10 cellular contexts compared by ENCODE assay signal in genomic region chr2:20062615-20063545, GRCh38. TPM values are rescaled to one million over a fixed set of nuclear protein-coding genes. Genes with fewer than 3 reads are reported as not detected.
DNase-seq lines count a peak whose midpoint lies in the region; ATAC-seq and TF ChIP-seq lines count a peak whose summit lies in the region.
"Had no signal": no experiment of that assay in that cellular context is flagged by ENCODE, and none has a peak within 500 bp of the region (broad histone marks: within the 10 kb centered on the region; RNA-seq: fewer than 3 reads in every experiment).

No MANE protein-coding gene starts in this region.

- H3K27me3 Mint-ChIP-seq in naive thymus-derived CD8-positive, alpha-beta T cell, result peaks cover 0 to 17% (median 3%) of the 10 kb centered on the region in 5 donors

- H3K27ac Mint-ChIP-seq in naive thymus-derived CD8-positive, alpha-beta T cell, result no peak overlapping the region
- H3K27ac Mint-ChIP-seq: T-cell had no signal

- no peak overlapping the region for H4K12ac ChIP-seq in trophoblast cell (ENCODE audit: low read depth, low read length)

- H4K91ac ChIP-seq in trophoblast cell (ENCODE audit: low read depth, low read length), result no peak overlapping the region

- H3K4me3 ChIP-seq in esophagus squamous epithelium (no peak overlapping the region), trophoblast cell (ENCODE audit: low read depth, low read length) (no peak overlapping the region), mucosa of descending colon (no peak overlapping the region)

- H2AK5ac ChIP-seq in trophoblast cell (ENCODE audit: low read length), result no peak overlapping the region

- peaks cover 0 to 3% (median 2%) of the 10 kb centered on the region in 3 donors for H3K36me3 Mint-ChIP-seq in naive thymus-derived CD8-positive, alpha-beta T cell
- H3K36me3 Mint-ChIP-seq: T-cell had no signal

- ATAC-seq in mucosa of descending colon, result no peak
- ATAC-seq in naive thymus-derived CD8-positive, alpha-beta T cell, result no peak
- ATAC-seq: T-cell had no signal

- TF ChIP-seq POLR2A in esophagus squamous epithelium (IDR thresholded peaks at IDR 0.05), result no peak

- 62 to 66% methylated on average over 11 of the region's 11 CpGs for WGBS in esophagus squamous epithelium, 2 donors
- WGBS in trophoblast cell (ENCODE audit: extremely low coverage, insufficient coverage, insufficient read length), result no CpG with 5 or more reads among the region's 11 CpGs

- H2BK120ac ChIP-seq in trophoblast cell (ENCODE audit: insufficient read depth, low read length, poor library complexity), result no peak overlapping the region

- peaks cover 15 to 47% (median 18%) of the 10 kb centered on the region in 3 donors for H3K4me1 ChIP-seq in esophagus squamous epithelium
- H3K4me1 ChIP-seq in trophoblast cell (ENCODE audit: control insufficient read depth in 1 of 2, insufficient read depth in 2 of 2, low read length in 2 of 2), result peaks cover 10 to 20% of the 10 kb centered on the region in 2 experiments
- H3K4me1 ChIP-seq in mucosa of descending colon (ENCODE audit: low read depth), result peaks cover 14% of the 10 kb centered on the region

- intact Hi-C loops in esophagus squamous epithelium (cut with DNase I), result no loop called here
- intact Hi-C loops in mucosa of descending colon (cut with DNase I, micrococcal nuclease), result no loop called here

- H3K4me3 Mint-ChIP-seq in naive thymus-derived CD8-positive, alpha-beta T cell, result no peak overlapping the region
- H3K4me3 Mint-ChIP-seq: T-cell had no signal

- peak overlapping the region in 3 of 4 donors; percentile 32 to 65 (median 42) for H3K27ac ChIP-seq in esophagus squamous epithelium
- no peak overlapping the region for H3K27ac ChIP-seq in trophoblast cell (ENCODE audit: low read depth, low read length)

- H3K18ac ChIP-seq in trophoblast cell (ENCODE audit: low read length), result no peak overlapping the region

- H3K36me3 ChIP-seq in esophagus squamous epithelium (no peaks in the 10 kb centered on the region), trophoblast cell (ENCODE audit: control insufficient read depth in 1 of 2, insufficient read depth in 2 of 2, low read length in 2 of 2) (no peaks in the 10 kb centered on the region), mucosa of descending colon (ENCODE audit: low read depth) (no peaks in the 10 kb centered on the region)

- TF ChIP-seq CTCF in esophagus squamous epithelium (IDR thresholded peaks at IDR 0.05) (no peak), mucosa of descending colon (IDR thresholded peaks at IDR 0.05) (no peak)

- no peak overlapping the region for H3K9ac ChIP-seq in trophoblast cell (ENCODE audit: low read length)

- H3K27me3 ChIP-seq in esophagus squamous epithelium (no peaks in the 10 kb centered on the region), trophoblast cell (ENCODE audit: insufficient read depth, low read length) (no peaks in the 10 kb centered on the region)

- H3K14ac ChIP-seq in trophoblast cell (ENCODE audit: low read length), result no peak overlapping the region

- H2AFZ ChIP-seq in trophoblast cell (ENCODE audit: insufficient read depth, low read length, poor library complexity), result no peak overlapping the region

- H3K79me2 ChIP-seq in trophoblast cell (ENCODE audit: control insufficient read depth, insufficient read depth, low read length, poor library complexity), result peaks cover 3% of the 10 kb centered on the region

- no peaks in the 10 kb centered on the region for H3K9me3 ChIP-seq in esophagus squamous epithelium
- H3K9me3 ChIP-seq in trophoblast cell (ENCODE audit: insufficient read depth, low read depth, low read length), result peaks cover 3% of the 10 kb centered on the region
- no peaks in the 10 kb centered on the region for H3K9me3 ChIP-seq in mucosa of descending colon

- POLR2A ChIA-PET in naive thymus-derived CD8-positive, alpha-beta T cell (lab: Charles Lee), result no interaction called here

- DNase-seq in AG08396 (ENCODE audit: low spot score) (peak; percentile 66), LHCN-M2 (ENCODE audit: low read depth) (peak; percentile 90), esophagus squamous epithelium (lab: John Stamatoyannopoulos, UW) (no peak), trophoblast cell (no peak), mucosa of descending colon (no peak), HPDE6-E6E7 (ENCODE audit: extremely low spot score) (no peak)
- DNase-seq in stimulated activated naive CD4-positive, alpha-beta T cell treated with Interleukin-2 at 50 U/mL for 16 hours (lab: John Stamatoyannopoulos, UW), result no peak
- DNase-seq in naive thymus-derived CD8-positive, alpha-beta T cell, result no peak
- DNase-seq: Calu3, T-cell had no signal

- peak overlapping the region; percentile 5 for H2BK12ac ChIP-seq in trophoblast cell (ENCODE audit: low read length)

- H3K9me3 Mint-ChIP-seq in naive thymus-derived CD8-positive, alpha-beta T cell, result peaks cover 0 to 3% (median 0%) of the 10 kb centered on the region in 9 donors

- no peak overlapping the region for H3K4ac ChIP-seq in trophoblast cell (ENCODE audit: low read depth, low read length)

- H3K23ac ChIP-seq in trophoblast cell (ENCODE audit: low read length), result no peak overlapping the region

- H3K4me1 Mint-ChIP-seq in naive thymus-derived CD8-positive, alpha-beta T cell, result peaks cover 0 to 2% (median under 1%) of the 10 kb centered on the region in 4 donors
- H3K4me1 Mint-ChIP-seq: T-cell had no signal

- no peak overlapping the region for H4K8ac ChIP-seq in trophoblast cell (ENCODE audit: low read depth, low read length)

- no peak overlapping the region for H2BK5ac ChIP-seq in trophoblast cell (ENCODE audit: low read depth, low read length, poor library complexity)

- no peak overlapping the region for H3K4me2 ChIP-seq in trophoblast cell (ENCODE audit: low read length)

- peaks cover 7% of the 10 kb centered on the region for H3K79me1 ChIP-seq in trophoblast cell (ENCODE audit: low read length)

RNA-seq across cellular contexts. Expression of gene LAPTM4A, which starts 11.5 kb away (rescaled TPM):
- total RNA-seq in LHCN-M2 (2014; rRNA removed) (134 and 174 TPM in 2 replicates), esophagus squamous epithelium (100 to 1,000 TPM in 2 of 4 donors, 10 to 100 TPM in 2; 71.0 to 144 (median 98.2) TPM), mucosa of descending colon (100 to 1,000 TPM; 160 to 210 (median 181) TPM)
- polyA plus RNA-seq in LHCN-M2 (2012), result 279 TPM
- 756 and 800 TPM in 2 replicates for polyA plus RNA-seq in trophoblast cell (2013)
- total RNA-seq in naive thymus-derived CD8-positive, alpha-beta T cell, result 10 to 100 TPM; 45.7 to 46.0 TPM
- polyA plus RNA-seq in naive thymus-derived CD8-positive, alpha-beta T cell, result 100 to 1,000 TPM in 1 of 3 donors, 10 to 100 TPM in 2; 88.7 to 100 (median 97.1) TPM

RNA-seq across cellular contexts. Expression of gene MATN3, which starts 50.4 kb away (rescaled TPM):
- total RNA-seq in LHCN-M2 (2014; rRNA removed) (6.9 and 8.2 TPM in 2 replicates), esophagus squamous epithelium (1 to 10 TPM in 1 of 4 donors, under 1 TPM in 2, not detected in 1; 0.45 to 1.3 (median 0.92) TPM), mucosa of descending colon (under 1 TPM in 2 of 3 donors, not detected in 1; 0.70 to 0.89 TPM)
- polyA plus RNA-seq in LHCN-M2 (2012), result 8.0 TPM
- polyA plus RNA-seq in trophoblast cell (2013), result 58.1 and 60.8 TPM in 2 replicates
- total RNA-seq in naive thymus-derived CD8-positive, alpha-beta T cell, result not detected
- not detected for polyA plus RNA-seq in naive thymus-derived CD8-positive, alpha-beta T cell

Comparison
In these comparisons a context has a peak if more than half of its experiments do, and no peak if none do; other contexts are left out.
1. DNase-seq: peak in AG08396 (single experiment) and LHCN-M2 (single experiment); none in esophagus squamous epithelium (single experiment), trophoblast cell (0 of 2), mucosa of descending colon (0 of 3), stimulated activated naive CD4-positive, alpha-beta T cell treated with Interleukin-2 at 50 U/mL for 16 hours (single experiment), naive thymus-derived CD8-positive, alpha-beta T cell (0 of 10) and HPDE6-E6E7 (single experiment).